Comparison of ENCODE assay signal across 17 cellular contexts in genomic region chr13:67076378-67076777, GRCh38.
DNase-seq lines count a peak whose midpoint lies in the region; ATAC-seq and TF ChIP-seq lines count a peak whose summit lies in the region.
"Had no signal": no experiment of that assay in that cellular context is flagged by ENCODE, and none has a peak within 500 bp of the region (broad histone marks: within the 10 kb centered on the region; RNA-seq: fewer than 3 reads in every experiment).

No MANE protein-coding gene starts in this region.

- no peaks in the 10 kb centered on the region for H3K79me1 ChIP-seq in IMR-90 (ENCODE audit: low read depth in 1 of 2, low read length in 2 of 2)

- no peaks in the 10 kb centered on the region for H3K27me3 Mint-ChIP-seq in stimulated activated naive B cell treated with anti-CD40 and anti-IgM and Interleukin-4, amounts not matched to agents 10 μg/mL and 1 μg/mL and 100 μg/mL, for 72 hours

- H3K9me3 ChIP-seq in IMR-90 (ENCODE audit: control insufficient read depth, insufficient read depth, low read length) = no peaks in the 10 kb centered on the region
- H3K9me3 ChIP-seq: SK-N-SH had no signal

- TF ChIP-seq CTCF in IMR-90 (conservative IDR thresholded peaks at IDR 0.05; ENCODE audit: low read depth, low read length) = no peak

- no peaks in the 10 kb centered on the region for H3K27me3 ChIP-seq in IMR-90 (ENCODE audit: control insufficient read depth, insufficient read depth, low read length)

- H2AK5ac ChIP-seq in IMR-90 (ENCODE audit: low read depth, low read length) = no peak overlapping the region

- no peak overlapping the region for H3K23ac ChIP-seq in IMR-90 (ENCODE audit: low read depth, low read length)

- H2BK5ac ChIP-seq in IMR-90 (ENCODE audit: low read depth, low read length, poor library complexity, severe bottlenecking) = no peak overlapping the region

- DNase-seq in IMR-90 (peak; percentile 38), amniotic epithelial cell (ENCODE audit: low read depth) (peak; percentile 29), kidney glomerular epithelial cell (lab: John Stamatoyannopoulos, UW) (peak; percentile 67), occipital lobe (lab: John Stamatoyannopoulos, UW) (no peak), cardiac septum (ENCODE audit: low spot score) (no peak), iPS-NIHi7 (ENCODE audit: extremely low spot score) (no peak)
- DNase-seq in stimulated activated naive B cell treated with anti-CD40 and anti-IgM and Interleukin-4, amounts not matched to agents 10 μg/mL and 1 μg/mL and 100 μg/mL, for 72 hours = no peak
- DNase-seq: DMS79 treated with DMSO at 0.1 percent for 48 hours; GDM1; HCEC 1CT; Kasumi-1; NCI-H1417; NCI-H1930; NCI-H524; NK-92 treated with Interleukin-12 subunit alpha and Interleukin-12 subunit beta, amount 100 ng/mL, for 24 hours; SK-N-SH had no signal

- H3K9ac ChIP-seq in IMR-90 (ENCODE audit: low read depth, low read length) = no peak overlapping the region
- H3K9ac ChIP-seq: SK-N-SH had no signal

- peaks cover 18 to 24% of the 10 kb centered on the region in 2 donors for H3K4me1 Mint-ChIP-seq in stimulated activated naive B cell treated with anti-CD40 and anti-IgM and Interleukin-4, amounts not matched to agents 10 μg/mL and 1 μg/mL and 100 μg/mL, for 72 hours

- H3K4me1 ChIP-seq in IMR-90 (ENCODE audit: control insufficient read depth, insufficient read depth, low read length) = no peaks in the 10 kb centered on the region

- no peak overlapping the region for H4K8ac ChIP-seq in IMR-90 (ENCODE audit: low read depth in 2 of 2, low read length in 2 of 2)

- H3K27ac ChIP-seq in IMR-90 (ENCODE audit: insufficient read depth, low read length) = no peak overlapping the region
- H3K27ac ChIP-seq: C4-2B had no signal

- H3K9me3 Mint-ChIP-seq in stimulated activated naive B cell treated with anti-CD40 and anti-IgM and Interleukin-4, amounts not matched to agents 10 μg/mL and 1 μg/mL and 100 μg/mL, for 72 hours = peaks cover 3 to 5% of the 10 kb centered on the region in 2 donors

- H3K14ac ChIP-seq in IMR-90 (replicated peaks; ENCODE audit: low read depth, low read length) = no peak overlapping the region

- no peak overlapping the region for H3K27ac Mint-ChIP-seq in stimulated activated naive B cell treated with anti-CD40 and anti-IgM and Interleukin-4, amounts not matched to agents 10 μg/mL and 1 μg/mL and 100 μg/mL, for 72 hours

- no peaks in the 10 kb centered on the region for H3K36me3 Mint-ChIP-seq in stimulated activated naive B cell treated with anti-CD40 and anti-IgM and Interleukin-4, amounts not matched to agents 10 μg/mL and 1 μg/mL and 100 μg/mL, for 72 hours

- in situ Hi-C loops in IMR-90 (cut with MboI; ENCODE audit: low sequenced_read_pairs) = no loop called here

- no peaks in the 10 kb centered on the region for H3K36me3 ChIP-seq in IMR-90 (ENCODE audit: control insufficient read depth, insufficient read depth, low read length)

- no peak overlapping the region for H2BK20ac ChIP-seq in IMR-90 (ENCODE audit: low read depth, low read length)

- POLR2A ChIA-PET in IMR-90 (lab: Charles Lee; ENCODE audit: unreplicated experiment) = no interaction called here

- no peak overlapping the region for H2AK9ac ChIP-seq in IMR-90 (replicated peaks; ENCODE audit: low read depth, low read length, poor library complexity)

- no peak overlapping the region for H2AFZ ChIP-seq in IMR-90 (replicated peaks; ENCODE audit: low read length, poor library complexity)

- no peak overlapping the region for H3K4me3 ChIP-seq in IMR-90 (ENCODE audit: insufficient read depth, low read depth, low read length)

- no TSS peak for BruUV-seq in IMR-90 (replicated peaks; lab: Mats Ljungman, UMichigan)

- intact Hi-C loops in IMR-90 (cut with micrococcal nuclease) = no loop called here
- intact Hi-C loops in cardiac septum (cut with DNase I) = no loop called here

- no peak overlapping the region for H3K4me3 Mint-ChIP-seq in stimulated activated naive B cell treated with anti-CD40 and anti-IgM and Interleukin-4, amounts not matched to agents 10 μg/mL and 1 μg/mL and 100 μg/mL, for 72 hours

- dilution Hi-C loops in IMR-90 (cut with HindIII; ENCODE audit: low sequenced_read_pairs, unreplicated experiment) = no loop called here

- H3K18ac ChIP-seq in IMR-90 (ENCODE audit: low read depth, low read length) = no peak overlapping the region

- H3K9me1 ChIP-seq in IMR-90 (ENCODE audit: insufficient read depth, low read length) = no peaks in the 10 kb centered on the region

- H2BK15ac ChIP-seq in IMR-90 (ENCODE audit: low read depth, low read length) = no peak overlapping the region

- no peak overlapping the region for H4K5ac ChIP-seq in IMR-90 (ENCODE audit: low read depth, low read length)

- H4K91ac ChIP-seq in IMR-90 (ENCODE audit: insufficient read depth, low read depth, low read length) = no peak overlapping the region

- no peak for TF ChIP-seq POLR2A in IMR-90 (IDR thresholded peaks at IDR 0.05; ENCODE audit: low read depth, low read length)

- no peak for ATAC-seq in IMR-90 (ENCODE audit: low read depth)
- ATAC-seq in stimulated activated naive B cell treated with anti-CD40 and anti-IgM and Interleukin-4, amounts not matched to agents 10 μg/mL and 1 μg/mL and 100 μg/mL, for 72 hours (replicated peaks) = peak; percentile 69 to 83

- no peak overlapping the region for H3K4ac ChIP-seq in IMR-90 (ENCODE audit: low read depth, low read length)

- whole genome bisulfite sequencing in IMR-90 (ENCODE audit: extremely low coverage in 2 of 2, insufficient read length in 1 of 2), 2 experiments = no CpG with 5 or more reads among the region's 3 CpGs

- TF ChIP-seq RAD21 in IMR-90 (IDR thresholded peaks at IDR 0.05; ENCODE audit: low read length) = no peak

- H4K20me1 ChIP-seq in IMR-90 (ENCODE audit: insufficient read depth, low read length) = no peaks in the 10 kb centered on the region

- H2BK120ac ChIP-seq in IMR-90 (ENCODE audit: low read depth, low read length) = no peak overlapping the region

- CTCF ChIA-PET in IMR-90 (lab: Yijun Ruan, JAX) = no interaction called here

- H3K4me2 ChIP-seq in IMR-90 (ENCODE audit: low read depth, low read length) = no peak overlapping the region
- H3K4me2 ChIP-seq: SK-N-SH had no signal

- no peak overlapping the region for H3K56ac ChIP-seq in IMR-90 (ENCODE audit: extremely low read depth, insufficient read depth, low read length)

TF ChIP-seq in IMR-90, 13 proteins besides CTCF, POLR2A, EP300 and RAD21:
- no peak for TF ChIP-seq RCOR1 (IDR thresholded peaks at IDR 0.05; ENCODE audit: insufficient replicate concordance, low read length)
- TF ChIP-seq NFE2L2 (IDR thresholded peaks at IDR 0.05; ENCODE audit: low read depth, low read length) = no peak
- TF ChIP-seq, protein P1, sequence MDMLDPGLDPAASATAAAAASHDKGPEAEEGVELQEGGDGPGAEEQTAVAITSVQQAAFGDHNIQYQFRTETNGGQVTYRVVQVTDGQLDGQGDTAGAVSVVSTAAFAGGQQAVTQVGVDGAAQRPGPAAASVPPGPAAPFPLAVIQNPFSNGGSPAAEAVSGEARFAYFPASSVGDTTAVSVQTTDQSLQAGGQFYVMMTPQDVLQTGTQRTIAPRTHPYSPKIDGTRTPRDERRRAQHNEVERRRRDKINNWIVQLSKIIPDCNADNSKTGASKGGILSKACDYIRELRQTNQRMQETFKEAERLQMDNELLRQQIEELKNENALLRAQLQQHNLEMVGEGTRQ (IDR thresholded peaks at IDR 0.05; ENCODE audit: low read depth, low read length) = no peak
- TF ChIP-seq SMC3 (IDR thresholded peaks at IDR 0.05; ENCODE audit: low read depth, low read length) = no peak
- TF ChIP-seq RFX5 (IDR thresholded peaks at IDR 0.05; ENCODE audit: low read depth, low read length) = no peak
- TF ChIP-seq FOS (IDR thresholded peaks at IDR 0.05; ENCODE audit: low read depth, low read length) = no peak
- TF ChIP-seq, protein P2, sequence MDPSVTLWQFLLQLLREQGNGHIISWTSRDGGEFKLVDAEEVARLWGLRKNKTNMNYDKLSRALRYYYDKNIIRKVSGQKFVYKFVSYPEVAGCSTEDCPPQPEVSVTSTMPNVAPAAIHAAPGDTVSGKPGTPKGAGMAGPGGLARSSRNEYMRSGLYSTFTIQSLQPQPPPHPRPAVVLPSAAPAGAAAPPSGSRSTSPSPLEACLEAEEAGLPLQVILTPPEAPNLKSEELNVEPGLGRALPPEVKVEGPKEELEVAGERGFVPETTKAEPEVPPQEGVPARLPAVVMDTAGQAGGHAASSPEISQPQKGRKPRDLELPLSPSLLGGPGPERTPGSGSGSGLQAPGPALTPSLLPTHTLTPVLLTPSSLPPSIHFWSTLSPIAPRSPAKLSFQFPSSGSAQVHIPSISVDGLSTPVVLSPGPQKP (IDR thresholded peaks at IDR 0.05; ENCODE audit: borderline replicate concordance, low read depth, low read length) = no peak
- no peak for TF ChIP-seq MAZ (IDR thresholded peaks at IDR 0.05; ENCODE audit: borderline replicate concordance, low read depth, low read length)
- no peak for TF ChIP-seq MAFK (IDR thresholded peaks at IDR 0.05; ENCODE audit: low read depth, low read length)
- no peak for TF ChIP-seq MXI1 (IDR thresholded peaks at IDR 0.05; ENCODE audit: borderline replicate concordance, low read depth, low read length)
- no peak for TF ChIP-seq BHLHE40 (IDR thresholded peaks at IDR 0.05; ENCODE audit: low read depth, low read length)
- TF ChIP-seq CHD1 (IDR thresholded peaks at IDR 0.05; ENCODE audit: low read depth, low read length) = no peak
- no peak for TF ChIP-seq CEBPB (IDR thresholded peaks at IDR 0.05; ENCODE audit: low read depth, low read length)
TF ChIP-seq in IMR-90: peak in this region for 0.

Comparison
In these comparisons a context has a peak if more than half of its experiments do, and no peak if none do; other contexts are left out.
1. DNase-seq: peak in IMR-90 (single experiment), amniotic epithelial cell (single experiment) and kidney glomerular epithelial cell (single experiment); none in stimulated activated naive B cell treated with anti-CD40 and anti-IgM and Interleukin-4, amounts not matched to agents 10 μg/mL and 1 μg/mL and 100 μg/mL, for 72 hours (single experiment), occipital lobe (single experiment), cardiac septum (single experiment) and iPS-NIHi7 (single experiment).